In genomic region chr2:238946586-238947242, GRCh38 we compare ENCODE assay signal across 1 cellular context.
TF ChIP-seq lines count a peak whose summit lies in the region.

No MANE protein-coding gene starts in this region.

TF ChIP-seq in GM23338, 12 proteins besides CTCF, POLR2A, EP300 and RAD21 (continued from another document):
- no peak for TF ChIP-seq ZNF462 (CRISPR knock-in tag; IDR thresholded peaks at IDR 0.05)
